In genomic region chr3:175620532-175620931, GRCh38 we compare ENCODE assay signal across 16 cellular contexts.
DNase-seq lines count a peak whose midpoint lies in the region; ATAC-seq and TF ChIP-seq lines count a peak whose summit lies in the region.
"Had no signal": no experiment of that assay in that cellular context is flagged by ENCODE, and none has a peak within 500 bp of the region (broad histone marks: within the 10 kb centered on the region; RNA-seq: fewer than 3 reads in every experiment).

No MANE protein-coding gene starts in this region.

- H3K36me3 Mint-ChIP-seq in central memory CD8-positive, alpha-beta T cell (ENCODE audit: insufficient read depth): no peaks in the 10 kb centered on the region

- H3K4me1 Mint-ChIP-seq in central memory CD8-positive, alpha-beta T cell: no peaks in the 10 kb centered on the region

- peak overlapping the region; percentile 9 to 21 for H3K4me3 ChIP-seq in testis

- no peak for TF ChIP-seq POLR2A in testis (IDR thresholded peaks at IDR 0.05)

- 64 to 74% methylated on average over 12 of the region's 12 CpGs for WGBS in testis, 2 donors

- intact Hi-C loops in Right ventricle myocardium superior (cut with DNase I) (no loop called here), left ventricle myocardium superior (cut with micrococcal nuclease) (no loop called here), testis (cut with DNase I; ENCODE audit: low total_unique reads) (no loop called here)

- no peak for ATAC-seq in Right ventricle myocardium superior (ENCODE audit: poor library complexity)
- no peak for ATAC-seq in left ventricle myocardium superior
- ATAC-seq in central memory CD8-positive, alpha-beta T cell (replicated peaks; ENCODE audit: extremely low read depth, poor library complexity, severe bottlenecking): peak; percentile 10
- ATAC-seq in esophagus mucosa: peak; percentile 43

- no peak overlapping the region for H3K4me3 Mint-ChIP-seq in central memory CD8-positive, alpha-beta T cell
- H3K4me3 Mint-ChIP-seq: CD4-positive, alpha-beta T cell had no signal

- H3K9me3 Mint-ChIP-seq in central memory CD8-positive, alpha-beta T cell: peaks cover 16% of the 10 kb centered on the region

- no peak overlapping the region for H3K27ac ChIP-seq in testis
- H3K27ac ChIP-seq: C4-2B, HL-60 had no signal

- no peaks in the 10 kb centered on the region for H3K36me3 ChIP-seq in testis (ENCODE audit: low read depth, missing control alignments)

- peak; percentile 27 for DNase-seq in Right ventricle myocardium superior
- no peak for DNase-seq in left ventricle myocardium superior
- DNase-seq in central memory CD8-positive, alpha-beta T cell (ENCODE audit: low spot score in 2 of 2): no peak
- DNase-seq in testis: no peak
- DNase-seq in activated CD4-positive, alpha-beta T cell treated with anti-CD3 and anti-CD28 coated beads for 1 hour: no peak
- DNase-seq in DMS114 treated with DMSO at 0.1 percent for 48 hours (lab: John Stamatoyannopoulos, UW; ENCODE audit: unreplicated experiment): no peak
- DNase-seq in NCI-H146 treated with DMSO at 0.1 percent for 48 hours (lab: John Stamatoyannopoulos, UW; ENCODE audit: unreplicated experiment): no peak
- DNase-seq: ACHN; AML-193; CD4-positive, alpha-beta T cell; DMS79 treated with DMSO at 0.1 percent for 48 hours; GF-D8; HCEC 1CT had no signal

- H3K27me3 ChIP-seq in testis: no peaks in the 10 kb centered on the region

- no peaks in the 10 kb centered on the region for H3K27me3 Mint-ChIP-seq in central memory CD8-positive, alpha-beta T cell
- H3K27me3 Mint-ChIP-seq: CD4-positive, alpha-beta T cell had no signal

- no peak for TF ChIP-seq CTCF in testis (IDR thresholded peaks at IDR 0.05)

- H3K27ac Mint-ChIP-seq in central memory CD8-positive, alpha-beta T cell (ENCODE audit: low read depth): no peak overlapping the region
- H3K27ac Mint-ChIP-seq: CD4-positive, alpha-beta T cell had no signal

- H3K4me1 ChIP-seq in testis: no peaks in the 10 kb centered on the region

- no peaks in the 10 kb centered on the region for H3K9me3 ChIP-seq in testis

Comparison
In these comparisons a context has a peak if more than half of its experiments do, and no peak if none do; other contexts are left out.
1. ATAC-seq: peak in central memory CD8-positive, alpha-beta T cell (single experiment) and esophagus mucosa (single experiment); none in Right ventricle myocardium superior (single experiment) and left ventricle myocardium superior (single experiment).